In the genomic region with DNA sequence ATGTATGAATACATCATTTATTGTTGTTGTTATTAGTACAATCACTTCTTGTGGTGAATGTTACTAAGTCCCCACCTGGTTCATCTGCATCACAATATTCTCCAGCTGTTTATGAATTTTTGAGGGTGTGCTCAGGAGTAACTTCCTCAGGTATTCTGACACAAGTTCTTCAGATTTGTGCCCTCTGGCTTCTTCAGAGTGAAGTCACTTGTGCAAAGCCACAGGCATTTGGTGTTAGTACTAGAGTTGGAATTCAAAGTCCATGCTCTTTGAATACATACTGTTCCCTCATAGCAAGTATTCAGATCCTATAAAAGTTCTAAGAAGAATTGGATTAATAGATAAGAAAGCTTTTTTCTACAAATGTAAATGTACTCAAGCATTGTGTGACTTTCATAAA, we compare ENCODE assay signal across 16 cellular contexts.
"Had no signal": no experiment of that assay in that cellular context is flagged by ENCODE, and none has a peak within 500 bp of the region (broad histone marks: within the 10 kb centered on the region; RNA-seq: fewer than 3 reads in every experiment).

No MANE protein-coding gene starts in this region.

- H3K4me3 ChIP-seq: right lobe of liver, suprapubic skin had no signal

- DNase-seq: activated CD4-positive, alpha-beta T cell treated with anti-CD3 and anti-CD28 coated beads, Interleukin-2, amount 50 U/mL, for 4 hours; activated CD4-positive, CD25-positive, alpha-beta regulatory T cell treated with anti-CD3 and anti-CD28 coated beads, Interleukin-2, amount 50 U/mL, for 72 hours; activated effector memory CD4-positive, alpha-beta T cell treated with Interleukin-2 at 50 U/mL for 16 hours; activated T-cell treated with anti-CD3 and anti-CD28 coated beads, Interleukin-2, amount 50 U/mL, for 24 hours; amygdala; effector memory CD4-positive, alpha-beta T cell; hypothalamus; natural killer cell; nucleus accumbens; right lobe of liver; stimulated activated CD4-positive, alpha-beta T cell treated with anti-CD3 and anti-CD28 coated beads, Interleukin-12 subunit alpha, Interleukin-12 subunit beta, amount 100 ng/mL, for 4 hours; stimulated activated CD4-positive, alpha-beta T cell treated with anti-CD3 and anti-CD28 coated beads, Interleukin-4, amount 100 ng/mL, for 1 hour; stimulated activated CD8-positive, alpha-beta memory T cell treated with anti-CD3 and anti-CD28 coated beads, Interleukin-4, amount 100 ng/mL, for 48 hours; stimulated activated naive CD8-positive, alpha-beta T cell treated with anti-CD3 and anti-CD28 coated beads, Interleukin-15, Interleukin-2, amounts not matched to agents 100 U/mL and 50 U/mL, for 24 hours had no signal

- ATAC-seq: natural killer cell; right lobe of liver; stimulated activated naive CD8-positive, alpha-beta T cell treated with anti-CD3 and anti-CD28 coated beads, Interleukin-15, Interleukin-2, amounts not matched to agents 100 U/mL and 50 U/mL, for 24 hours had no signal

- H3K27me3 ChIP-seq: right lobe of liver, suprapubic skin had no signal

- H3K9me3 ChIP-seq: right lobe of liver, suprapubic skin had no signal

- H3K4me1 ChIP-seq: right lobe of liver, suprapubic skin had no signal

- H3K27ac ChIP-seq: epithelial cell of prostate, right lobe of liver, suprapubic skin had no signal

- H3K36me3 ChIP-seq: right lobe of liver, suprapubic skin had no signal
